8 cellular contexts compared by ENCODE assay signal in genomic region chr4:152500798-152501434, GRCh38. TPM values are rescaled to one million over a fixed set of nuclear protein-coding genes. Genes with fewer than 3 reads are reported as not detected.
DNase-seq lines count a peak whose midpoint lies in the region; ATAC-seq and TF ChIP-seq lines count a peak whose summit lies in the region.

No MANE protein-coding gene starts in this region.

- peak; percentile 90 for TF ChIP-seq CTCF in 22Rv1 (IDR thresholded peaks at IDR 0.05)

- CTCF ChIA-PET in T-cell (lab: Charles Lee), result interaction anchor here (0.6 to 9.2 kb wide), 65 partner anchors 9 to 1563 kb away, joined by 3 to 204 read pairs (median 5); partner anchors contain the start of genes FBXW7 (in 2 of the 2), ARFIP1 (in 1 of the 2), TIGD4 (in 1 of the 2) and TMEM154 (in 1 of the 2)

- H3K4me3 Mint-ChIP-seq in T-cell, result no peak overlapping the region
- H3K4me3 Mint-ChIP-seq in stimulated activated naive B cell treated with anti-CD40 and anti-IgM and Interleukin-4, amounts not matched to agents 10 μg/mL and 1 μg/mL and 100 μg/mL, for 72 hours, result peak overlapping the region in 1 of 2 donors; percentile 28

- no peaks in the 10 kb centered on the region for H3K27me3 Mint-ChIP-seq in T-cell
- no peaks in the 10 kb centered on the region for H3K27me3 Mint-ChIP-seq in stimulated activated naive B cell treated with anti-CD40 and anti-IgM and Interleukin-4, amounts not matched to agents 10 μg/mL and 1 μg/mL and 100 μg/mL, for 72 hours

- H3K4me1 Mint-ChIP-seq in T-cell, result peaks cover 44 to 58% (median 49%) of the 10 kb centered on the region in 3 donors
- H3K4me1 Mint-ChIP-seq in stimulated activated naive B cell treated with anti-CD40 and anti-IgM and Interleukin-4, amounts not matched to agents 10 μg/mL and 1 μg/mL and 100 μg/mL, for 72 hours, result peaks cover 17 to 38% of the 10 kb centered on the region in 2 donors

- ATAC-seq in HG02571 (IDR thresholded peaks at IDR 0.05; ENCODE audit: unreplicated experiment) (peak; percentile 53), T-cell (replicated peaks in 1 of 4) (peak; percentile 69 to 81 (median 79))
- peak; percentile 77 to 78 for ATAC-seq in stimulated activated naive B cell treated with anti-CD40 and anti-IgM and Interleukin-4, amounts not matched to agents 10 μg/mL and 1 μg/mL and 100 μg/mL, for 72 hours (replicated peaks)

- no peaks in the 10 kb centered on the region for H3K36me3 Mint-ChIP-seq in T-cell
- peaks cover 5 to 10% of the 10 kb centered on the region in 2 donors for H3K36me3 Mint-ChIP-seq in stimulated activated naive B cell treated with anti-CD40 and anti-IgM and Interleukin-4, amounts not matched to agents 10 μg/mL and 1 μg/mL and 100 μg/mL, for 72 hours

- peak overlapping the region; percentile 56 to 70 for H3K27ac Mint-ChIP-seq in T-cell
- H3K27ac Mint-ChIP-seq in stimulated activated naive B cell treated with anti-CD40 and anti-IgM and Interleukin-4, amounts not matched to agents 10 μg/mL and 1 μg/mL and 100 μg/mL, for 72 hours, result peak overlapping the region; percentile 56

- no peaks in the 10 kb centered on the region for H3K9me3 Mint-ChIP-seq in T-cell
- H3K9me3 Mint-ChIP-seq in stimulated activated naive B cell treated with anti-CD40 and anti-IgM and Interleukin-4, amounts not matched to agents 10 μg/mL and 1 μg/mL and 100 μg/mL, for 72 hours, result no peaks in the 10 kb centered on the region

- POLR2A ChIA-PET in T-cell (lab: Charles Lee), result interaction anchor here in 1 of 2 donors (0.5 to 1.3 kb wide), 4 partner anchors 9 to 137 kb away, joined by 3 to 6 read pairs (median 4); no protein-coding TSS in a partner anchor

- DNase-seq in GM04503 (ENCODE audit: low read depth), result peak; percentile 34
- peak; percentile 50 for DNase-seq in NCI-H1105 treated with DMSO at 0.1 percent for 48 hours (lab: John Stamatoyannopoulos, UW)
- DNase-seq in T-cell, result peak in 28 of 34 experiments; percentile 13 to 77 (median 43)
- DNase-seq in cerebellar cortex (ENCODE audit: low spot score), result peak; percentile 90
- peak; percentile 90 for DNase-seq in left kidney (ENCODE audit: low read depth, low spot score)
- peak; percentile 41 for DNase-seq in stimulated activated naive B cell treated with anti-CD40 and anti-IgM and Interleukin-4, amounts not matched to agents 10 μg/mL and 1 μg/mL and 100 μg/mL, for 72 hours

- no peak overlapping the region for H3K27ac ChIP-seq in 22Rv1

RNA-seq across cellular contexts. Expression of gene FBXW7, which starts 35.0 kb away (rescaled TPM):
- total RNA-seq in T-cell, result 100 to 1,000 TPM in 2 of 5 donors, 10 to 100 TPM in 3; 91.9 to 131 (median 96.0) TPM

Comparison
In these comparisons a context has a peak if more than half of its experiments do, and no peak if none do; other contexts are left out.
1. DNase-seq: peak in every context shown above with its lines; median percentile 90 in cerebellar cortex; 90 in left kidney; 50 in NCI-H1105 treated with DMSO at 0.1 percent for 48 hours; 43 in T-cell; 41 in stimulated activated naive B cell treated with anti-CD40 and anti-IgM and Interleukin-4, amounts not matched to agents 10 μg/mL and 1 μg/mL and 100 μg/mL, for 72 hours; 34 in GM04503.